8 cellular contexts compared by ENCODE assay signal in genomic region chr20:5120189-5120484, GRCh38. TPM values are rescaled to one million over a fixed set of nuclear protein-coding genes. Genes with fewer than 3 reads are reported as not detected.
DNase-seq lines count a peak whose midpoint lies in the region; ATAC-seq and TF ChIP-seq lines count a peak whose summit lies in the region.

No MANE protein-coding gene starts in this region.

- H3K27ac ChIP-seq in CD8-positive, alpha-beta T cell (ENCODE audit: low read depth, low read length): peak overlapping the region; percentile 86
- H3K27ac ChIP-seq in OCI-LY1 (ENCODE audit: low read depth, low read length, poor library complexity, severe bottlenecking) (peak overlapping the region; percentile 90), endodermal cell (ENCODE audit: low read depth, low read length) (peak overlapping the region; percentile 72), neutrophil (peak overlapping the region; percentile 85)

- H3K9me3 ChIP-seq in CD8-positive, alpha-beta T cell (ENCODE audit: low read length): no peaks in the 10 kb centered on the region
- H3K9me3 ChIP-seq in OCI-LY1 (ENCODE audit: low read length) (no peaks in the 10 kb centered on the region), endodermal cell (ENCODE audit: control insufficient read depth, low read length) (no peaks in the 10 kb centered on the region), neutrophil (no peaks in the 10 kb centered on the region)

- H3K9ac ChIP-seq in OCI-LY1 (ENCODE audit: low read length) (peak overlapping the region; percentile 84), endodermal cell (ENCODE audit: extremely low read depth, low read length, poor library complexity, severe bottlenecking) (peak overlapping the region; percentile 34)

- 18 to 30% methylated on average over 4 to 10 of the region's 10 CpGs for WGBS in endodermal cell (ENCODE audit: insufficient coverage in 1 of 2, insufficient read length in 1 of 2), 2 experiments

- peaks cover 20% of the 10 kb centered on the region for H3K4me1 ChIP-seq in CD8-positive, alpha-beta T cell (ENCODE audit: insufficient read depth, low read length)
- H3K4me1 ChIP-seq in OCI-LY1 (ENCODE audit: insufficient read depth, low read length, severe bottlenecking): peaks cover 51% of the 10 kb centered on the region
- no peaks in the 10 kb centered on the region for H3K4me1 ChIP-seq in endodermal cell (ENCODE audit: control insufficient read depth, insufficient read depth, low read length)
- H3K4me1 ChIP-seq in neutrophil (ENCODE audit: control insufficient read depth in 1 of 2, insufficient read depth in 1 of 2, low read depth in 1 of 2, low read length in 1 of 2): peaks cover 23 to 31% of the 10 kb centered on the region in 2 experiments

- no peak for DNase-seq in CD8-positive, alpha-beta T cell
- DNase-seq in endodermal cell (no peak), cerebellar nuclear complex (lab: John Stamatoyannopoulos, UW) (no peak), SK-N-DZ (ENCODE audit: low spot score) (no peak), NCI-H187 treated with DMSO at 0.1 percent for 48 hours (lab: John Stamatoyannopoulos, UW) (no peak), superior temporal gyrus (ENCODE audit: extremely low spot score) (no peak)

- H3K4me1 Mint-ChIP-seq in CD8-positive, alpha-beta T cell (ENCODE audit: low read depth): peaks cover 30% of the 10 kb centered on the region
- peaks cover 9% of the 10 kb centered on the region for H3K4me1 Mint-ChIP-seq in endodermal cell

- peaks cover 31% of the 10 kb centered on the region for H3K36me3 Mint-ChIP-seq in CD8-positive, alpha-beta T cell
- peaks cover 38% of the 10 kb centered on the region for H3K36me3 Mint-ChIP-seq in endodermal cell (ENCODE audit: low read depth)

- no peak overlapping the region for H2AFZ ChIP-seq in OCI-LY1 (ENCODE audit: low read length)

- CTCF ChIA-PET in CD8-positive, alpha-beta T cell (lab: Charles Lee): interaction anchor here (2.5 to 4.9 kb wide), 2 partner anchors 19 to 72 kb away, joined by 12 to 28 read pairs; no protein-coding TSS in a partner anchor

- H3K9me3 Mint-ChIP-seq in CD8-positive, alpha-beta T cell: no peaks in the 10 kb centered on the region
- no peaks in the 10 kb centered on the region for H3K9me3 Mint-ChIP-seq in endodermal cell

- peak overlapping the region; percentile 97 for H3K27ac Mint-ChIP-seq in CD8-positive, alpha-beta T cell
- peak overlapping the region; percentile 98 for H3K27ac Mint-ChIP-seq in endodermal cell

- intact Hi-C loops in CD8-positive, alpha-beta T cell (cut with DNase I, micrococcal nuclease): loop anchor here in 1 of 2 experiments (10.0 kb wide), 1 partner anchor 835 kb away; the partner anchor contains the start of genes MCM8 and TRMT6

- H3K4me2 ChIP-seq in OCI-LY1 (ENCODE audit: low read length): peak overlapping the region; percentile 99

- peaks cover 6% of the 10 kb centered on the region; the same call in 1 of the 2 replicates for H4K20me1 ChIP-seq in OCI-LY1 (ENCODE audit: insufficient read depth, low read length)

- H3K79me2 ChIP-seq in OCI-LY1 (ENCODE audit: insufficient read depth, low read length): peaks cover 24% of the 10 kb centered on the region

- TF ChIP-seq CTCF in CD8-positive, alpha-beta T cell (IDR thresholded peaks at IDR 0.05): no peak
- TF ChIP-seq CTCF in OCI-LY1 (IDR thresholded peaks at IDR 0.05; ENCODE audit: low read length) (no peak), endodermal cell (conservative IDR thresholded peaks at IDR 0.05) (no peak), neutrophil (IDR thresholded peaks at IDR 0.05) (no peak)

- no peaks in the 10 kb centered on the region for H3K27me3 ChIP-seq in CD8-positive, alpha-beta T cell (ENCODE audit: insufficient read depth, low read length)
- H3K27me3 ChIP-seq in OCI-LY1 (ENCODE audit: insufficient read depth, low read length) (no peaks in the 10 kb centered on the region), endodermal cell (ENCODE audit: control insufficient read depth, insufficient read depth, low read length, poor library complexity, severe bottlenecking) (no peaks in the 10 kb centered on the region), neutrophil (no peaks in the 10 kb centered on the region)

- H3F3A ChIP-seq in OCI-LY1 (ENCODE audit: insufficient read depth, low read length): peaks cover 28% of the 10 kb centered on the region

- H3K9me2 ChIP-seq in OCI-LY1 (ENCODE audit: low read depth, low read length): no peaks in the 10 kb centered on the region

- peak overlapping the region; percentile 95 for H3K4me3 ChIP-seq in CD8-positive, alpha-beta T cell (ENCODE audit: low read depth, low read length)
- H3K4me3 ChIP-seq in OCI-LY1 (ENCODE audit: low read depth, low read length, poor library complexity, severe bottlenecking) (peak overlapping the region; percentile 77), endodermal cell (ENCODE audit: low read length) (peak overlapping the region; percentile 100), neutrophil (ENCODE audit: low read depth in 1 of 2, low read length in 1 of 2) (peak overlapping the region; percentile 90 to 93)

- H3K27me3 Mint-ChIP-seq in CD8-positive, alpha-beta T cell (ENCODE audit: low read depth): no peaks in the 10 kb centered on the region
- no peaks in the 10 kb centered on the region for H3K27me3 Mint-ChIP-seq in endodermal cell (ENCODE audit: insufficient read depth)

- peak overlapping the region; percentile 95 for H3K4me3 Mint-ChIP-seq in CD8-positive, alpha-beta T cell
- H3K4me3 Mint-ChIP-seq in endodermal cell: peak overlapping the region; percentile 92

- POLR2A ChIA-PET in CD8-positive, alpha-beta T cell (lab: Charles Lee): interaction anchor here (0.6 to 2.5 kb wide), 8 partner anchors 8 to 316 kb away, joined by 3 to 9 read pairs (median 4); no protein-coding TSS in a partner anchor

- no peak for ATAC-seq in CD8-positive, alpha-beta T cell

- peaks cover 23% of the 10 kb centered on the region for H3K36me3 ChIP-seq in CD8-positive, alpha-beta T cell (ENCODE audit: insufficient read depth, low read length)
- H3K36me3 ChIP-seq in OCI-LY1 (ENCODE audit: insufficient read depth, low read length) (peaks cover 40% of the 10 kb centered on the region), endodermal cell (ENCODE audit: control insufficient read depth, insufficient read depth, low read length) (peaks cover 34% of the 10 kb centered on the region), neutrophil (no peaks in the 10 kb centered on the region)

RNA-seq across cellular contexts. Expression of gene PCNA, which starts 0.4 kb away (rescaled TPM):
- 10 to 100 TPM; 40.2 to 40.6 TPM for total RNA-seq in CD8-positive, alpha-beta T cell
- total RNA-seq in endodermal cell: 100 to 1,000 TPM; 168 to 169 TPM
- polyA plus RNA-seq in endodermal cell (2013, experiment 1 of 2): 270 TPM
- 257 TPM for polyA plus RNA-seq in endodermal cell (2013, experiment 2 of 2)
- 918 and 1,013 TPM in 2 replicates for polyA plus RNA-seq in SK-N-DZ (2014; cell fraction: cytosol; rRNA removed)
- 512 and 516 TPM in 2 replicates for polyA plus RNA-seq in SK-N-DZ (2014; cell fraction: nucleus; rRNA removed)

RNA-seq across cellular contexts. Expression of gene CDS2, which starts 6.7 kb away (rescaled TPM):
- 10 to 100 TPM; 68.7 to 70.9 TPM for total RNA-seq in CD8-positive, alpha-beta T cell
- 10 to 100 TPM; 66.8 to 77.1 TPM for total RNA-seq in endodermal cell
- 33.0 TPM for polyA plus RNA-seq in endodermal cell (2013, experiment 1 of 2)
- 33.7 TPM for polyA plus RNA-seq in endodermal cell (2013, experiment 2 of 2)
- polyA plus RNA-seq in SK-N-DZ (2014; cell fraction: cytosol; rRNA removed): 28.5 and 28.7 TPM in 2 replicates
- 30.6 and 32.0 TPM in 2 replicates for polyA plus RNA-seq in SK-N-DZ (2014; cell fraction: nucleus; rRNA removed)

RNA-seq across cellular contexts. Expression of gene TMEM230, which starts 7.3 kb away (rescaled TPM):
- total RNA-seq in CD8-positive, alpha-beta T cell: 10 to 100 TPM; 20.7 to 23.5 TPM
- total RNA-seq in endodermal cell: 10 to 100 TPM; 80.3 to 83.3 TPM
- 119 TPM for polyA plus RNA-seq in endodermal cell (2013, experiment 1 of 2)
- polyA plus RNA-seq in endodermal cell (2013, experiment 2 of 2): 107 TPM
- polyA plus RNA-seq in SK-N-DZ (2014; cell fraction: cytosol; rRNA removed): 131 and 142 TPM in 2 replicates
- 70.4 and 71.7 TPM in 2 replicates for polyA plus RNA-seq in SK-N-DZ (2014; cell fraction: nucleus; rRNA removed)

Comparison
In these comparisons a context has a peak if more than half of its experiments do, and no peak if none do; other contexts are left out.
1. RNA of gene PCNA, which starts 0.4 kb away (total RNA-seq): 168 to 169 TPM in endodermal cell; 40.2 to 40.6 TPM in CD8-positive, alpha-beta T cell; every median in the first group is over 4 times any median in the second.
2. Peak in every context shown above with its lines, with median percentiles within 50 percentile points of each other: H3K27ac ChIP-seq and H3K4me3 ChIP-seq.